In the genomic region with DNA sequence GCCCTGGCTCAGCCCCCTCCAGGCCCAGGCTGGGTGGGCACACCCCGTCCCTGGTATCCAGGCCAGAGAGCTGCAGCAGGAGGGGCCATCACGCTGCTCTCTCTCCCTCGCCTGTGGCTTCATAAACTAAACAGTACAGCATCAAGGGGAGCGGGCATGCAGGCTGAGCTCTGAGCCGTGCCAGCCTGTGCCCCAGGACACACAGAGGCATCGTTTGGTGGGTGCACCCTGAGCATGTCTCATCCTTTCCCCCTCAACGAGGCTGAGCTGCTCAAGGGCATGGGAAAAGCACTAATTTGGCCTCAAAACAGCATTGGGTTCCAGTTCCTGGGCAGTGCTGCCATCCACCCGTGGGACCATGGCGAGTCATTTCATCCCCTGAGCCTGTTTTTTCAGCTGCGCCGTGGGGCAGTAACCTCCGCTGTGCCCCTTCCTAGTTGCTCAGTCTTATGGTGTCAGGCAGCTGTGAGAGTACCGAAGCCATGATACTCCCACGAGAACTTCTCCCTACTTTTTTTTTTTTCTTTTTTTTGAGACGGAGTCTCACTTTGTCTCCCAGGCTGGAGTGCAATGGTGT, we compare ENCODE assay signal across 13 cellular contexts.
DNase-seq lines count a peak whose midpoint lies in the region; ATAC-seq and TF ChIP-seq lines count a peak whose summit lies in the region.
"Had no signal": no experiment of that assay in that cellular context is flagged by ENCODE, and none has a peak within 500 bp of the region (broad histone marks: within the 10 kb centered on the region; RNA-seq: fewer than 3 reads in every experiment).

No MANE protein-coding gene starts in this region.

- H3K27ac ChIP-seq in Panc1 (ENCODE audit: low read length) (peak overlapping the region; percentile 72), colonic mucosa (peak overlapping the region; percentile 10), muscle layer of colon (ENCODE audit: low read depth, low read length) (peak overlapping the region; percentile 38), temporal lobe (ENCODE audit: low read depth, low read length) (peak overlapping the region; percentile 91)

- peak overlapping the region in 1 of 2 donors; percentile 55 for H3K9ac ChIP-seq in colonic mucosa (ENCODE audit: low read depth in 2 of 2, low read length in 2 of 2)
- peak overlapping the region; percentile 59 for H3K9ac ChIP-seq in muscle layer of colon (ENCODE audit: low read length)

- DNase-seq in Panc1 (ENCODE audit: low read depth, low spot score) (no peak), colonic mucosa (no peak), NCI-H187 (lab: John Stamatoyannopoulos, UW) (no peak)
- no peak for DNase-seq in stimulated activated CD8-positive, alpha-beta memory T cell treated with anti-CD3 and anti-CD28 coated beads, Interleukin-4, amount 100 ng/mL, for 48 hours
- DNase-seq: activated CD4-positive, CD25-positive, alpha-beta regulatory T cell; effector CD4-positive, alpha-beta T cell; HCEC 1CT; naive thymus-derived CD4-positive, alpha-beta T cell; NCI-H226 had no signal

- H3K36me3 ChIP-seq in Panc1 (ENCODE audit: control insufficient read depth, insufficient read depth, low read length) (no peaks in the 10 kb centered on the region), colonic mucosa (no peaks in the 10 kb centered on the region), muscle layer of colon (ENCODE audit: insufficient read depth, low read length) (no peaks in the 10 kb centered on the region)

- intact Hi-C loops in Panc1 (cut with micrococcal nuclease; ENCODE audit: unreplicated experiment), result no loop called here
- intact Hi-C loops in colonic mucosa (cut with DNase I), result no loop called here

- TF ChIP-seq CTCF in Panc1 (IDR thresholded peaks at IDR 0.05) (no peak), colonic mucosa (IDR thresholded peaks at IDR 0.05) (no peak)

- no TSS peak for BruUV-seq in Panc1 (replicated peaks; lab: Mats Ljungman, UMichigan)

- ATAC-seq in Panc1 (no peak), HG02588 (IDR thresholded peaks at IDR 0.05; ENCODE audit: unreplicated experiment) (no peak), HG03135 (IDR thresholded peaks at IDR 0.05; ENCODE audit: unreplicated experiment) (no peak)
- ATAC-seq: naive thymus-derived CD4-positive, alpha-beta T cell had no signal

- peaks cover 32% of the 10 kb centered on the region for H3K4me1 ChIP-seq in Panc1 (ENCODE audit: control insufficient read depth, insufficient read depth, low read length)
- H3K4me1 ChIP-seq in colonic mucosa, result no peaks in the 10 kb centered on the region
- peaks cover 40% of the 10 kb centered on the region for H3K4me1 ChIP-seq in muscle layer of colon (ENCODE audit: insufficient read depth, low read length)

- POLR2A ChIA-PET in Panc1 (lab: Charles Lee), result interaction anchor here (0.7 kb wide), 1 partner anchor 46 kb away, joined by 4 read pairs; no protein-coding TSS in a partner anchor

- H3K4me3 ChIP-seq in Panc1 (ENCODE audit: low read depth in 2 of 2, low read length in 2 of 2) (no peak overlapping the region), colonic mucosa (no peak overlapping the region), muscle layer of colon (ENCODE audit: low read depth in 1 of 2, low read length in 2 of 2) (no peak overlapping the region)

- H3K27me3 ChIP-seq in Panc1 (ENCODE audit: control insufficient read depth, insufficient read depth, low read length), result no peaks in the 10 kb centered on the region
- no peaks in the 10 kb centered on the region for H3K27me3 ChIP-seq in colonic mucosa
- H3K27me3 ChIP-seq in muscle layer of colon (ENCODE audit: control insufficient read depth in 1 of 2, insufficient read depth in 2 of 2, low read length in 2 of 2), result no peaks in the 10 kb centered on the region

- CTCF ChIA-PET in Panc1 (lab: Charles Lee), result interaction anchor here (0.6 kb wide), 1 partner anchor 299 kb away, joined by 3 read pairs; no protein-coding TSS in a partner anchor

- in situ Hi-C loops in Panc1 (cut with HindIII; ENCODE audit: low pct_unique_long_range_greater_than_20kb, low sequenced_read_pairs), result no loop called here

- H3K9me3 ChIP-seq in Panc1 (ENCODE audit: control insufficient read depth, insufficient read depth, low read depth, low read length), result no peaks in the 10 kb centered on the region
- H3K9me3 ChIP-seq in colonic mucosa, result no peaks in the 10 kb centered on the region
- no peaks in the 10 kb centered on the region for H3K9me3 ChIP-seq in muscle layer of colon (ENCODE audit: low read length)

Comparison
In these comparisons a context has a peak if more than half of its experiments do, and no peak if none do; other contexts are left out.
1. H3K27ac ChIP-seq: peak in every context shown above with its lines; median percentile 91 in temporal lobe; 72 in Panc1; 38 in muscle layer of colon; 10 in colonic mucosa.